In the genomic region with DNA sequence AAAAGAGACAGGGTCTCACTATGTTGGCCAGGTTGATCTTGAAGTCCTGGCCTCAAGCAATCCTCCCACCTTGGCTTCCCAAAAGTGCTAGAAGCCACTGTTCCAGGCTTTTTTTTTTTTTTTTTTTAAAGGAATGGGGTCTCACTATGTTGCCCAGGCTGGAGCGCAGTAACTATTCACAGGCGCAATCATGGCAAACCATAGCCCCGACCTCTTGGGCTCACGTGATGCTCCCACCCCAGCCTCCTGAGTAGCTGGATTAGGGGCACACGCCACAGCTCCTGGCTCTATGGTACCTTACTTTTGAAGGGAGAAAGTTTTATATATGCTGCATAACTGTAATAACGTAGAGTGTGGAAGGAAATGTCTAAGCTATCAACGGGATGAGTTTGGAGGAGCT, we compare ENCODE assay signal across 28 cellular contexts. TPM values are rescaled to one million over a fixed set of nuclear protein-coding genes. Genes with fewer than 3 reads are reported as not detected.
"Had no signal": no experiment of that assay in that cellular context is flagged by ENCODE, and none has a peak within 500 bp of the region (broad histone marks: within the 10 kb centered on the region; RNA-seq: fewer than 3 reads in every experiment).

No MANE protein-coding gene starts in this region.

- H3K9me3 Mint-ChIP-seq: activated CD4-positive, alpha-beta T cell treated with anti-CD3 and anti-CD28 coated beads, Interleukin-2, amount 10 ng/mL, durations not matched to agents 7 days and 5 days; activated naive CD4-positive, alpha-beta T cell treated with anti-CD3 and anti-CD28 coated beads, Interleukin-2, amount 50 U/mL, for 24 hours; activated naive CD8-positive, alpha-beta T cell treated with anti-CD3 and anti-CD28 coated beads, Interleukin-2, amount 10 ng/mL, durations not matched to agents 7 days and 5 days; central memory CD8-positive, alpha-beta T cell; T-helper 1 cell treated with Interleukin-12 subunit alpha and Interleukin-12 subunit beta and Interleukin-4 antibody, amounts not matched to agents 30 μg/mL and 1 μg/mL, for 36 hours; T-helper 2 cell treated with Interferon-gamma antibody and Interleukin-4, amounts not matched to agents 5 μg/mL and 100 μg/mL, for 36 hours had no signal

- H3K4me3 ChIP-seq: ascending aorta, cardiac muscle cell, SJSA1 had no signal

- H3K27me3 ChIP-seq: ascending aorta, cardiac muscle cell, SJSA1 had no signal

- H3K9ac ChIP-seq: SK-N-SH had no signal

- FAIRE-seq: RCC 7860, TTC549 had no signal

- H3K9me3 ChIP-seq: ascending aorta, SJSA1, SK-N-SH had no signal

- H3K27ac ChIP-seq: ascending aorta, SJSA1 had no signal

- H3K4me3 Mint-ChIP-seq: activated CD4-positive, alpha-beta T cell treated with anti-CD3 and anti-CD28 coated beads for 36 hours; activated CD4-positive, alpha-beta T cell treated with anti-CD3 and anti-CD28 coated beads, Interleukin-2, amount 10 ng/mL, durations not matched to agents 7 days and 5 days; activated naive CD4-positive, alpha-beta T cell treated with anti-CD3 and anti-CD28 coated beads, Interleukin-2, amount 50 U/mL, for 24 hours; activated naive CD8-positive, alpha-beta T cell treated with anti-CD3 and anti-CD28 coated beads, Interleukin-2, amount 10 ng/mL, durations not matched to agents 7 days and 5 days; central memory CD8-positive, alpha-beta T cell; T-helper 1 cell treated with Interleukin-12 subunit alpha and Interleukin-12 subunit beta and Interleukin-4 antibody, amounts not matched to agents 30 μg/mL and 1 μg/mL, for 36 hours; T-helper 2 cell treated with Interferon-gamma antibody and Interleukin-4, amounts not matched to agents 5 μg/mL and 100 μg/mL, for 36 hours had no signal

- ATAC-seq: activated CD4-positive, alpha-beta T cell treated with anti-CD3 and anti-CD28 coated beads for 36 hours; activated CD4-positive, CD25-positive, alpha-beta regulatory T cell treated with anti-CD3 and anti-CD28 coated beads, Interleukin-2, amount 50 U/mL, for 24 hours; PC-3 had no signal

- DNase-seq: activated CD4-positive, alpha-beta T cell treated with anti-CD3 and anti-CD28 coated beads for 36 hours; activated CD4-positive, alpha-beta T cell treated with anti-CD3 and anti-CD28 coated beads, Interleukin-2, amount 10 ng/mL, durations not matched to agents 7 days and 5 days; activated CD4-positive, alpha-beta T cell treated with anti-CD3 and anti-CD28 coated beads, Interleukin-2, amount 50 U/mL, for 48 hours; activated CD8-positive, alpha-beta memory T cell treated with anti-CD3 and anti-CD28 coated beads, Interleukin-2, amount 50 U/mL, for 4 hours; activated gamma-delta T cell; activated naive CD4-positive, alpha-beta T cell treated with Interleukin-2 at 50 U/mL for 16 hours; activated T-cell treated with anti-CD3 and anti-CD28 coated beads, Interleukin-2, amount 50 U/mL, for 48 hours; amygdala; NCI-H1105; NCI-H1417 treated with DMSO at 0.1 percent for 48 hours; NCI-H1930; NCI-H345; NCI-H524 treated with DMSO at 0.1 percent for 48 hours; NK-92 treated with Interleukin-12 subunit alpha and Interleukin-12 subunit beta, amount 100 ng/mL, for 24 hours; PC-3; SHP77; SK-N-SH had no signal

- H3K27ac Mint-ChIP-seq: activated CD4-positive, alpha-beta T cell treated with anti-CD3 and anti-CD28 coated beads for 36 hours; activated CD4-positive, alpha-beta T cell treated with anti-CD3 and anti-CD28 coated beads, Interleukin-2, amount 10 ng/mL, durations not matched to agents 7 days and 5 days; activated naive CD4-positive, alpha-beta T cell treated with anti-CD3 and anti-CD28 coated beads, Interleukin-2, amount 50 U/mL, for 24 hours; activated naive CD8-positive, alpha-beta T cell treated with anti-CD3 and anti-CD28 coated beads, Interleukin-2, amount 10 ng/mL, durations not matched to agents 7 days and 5 days; T-helper 1 cell treated with Interleukin-12 subunit alpha and Interleukin-12 subunit beta and Interleukin-4 antibody, amounts not matched to agents 30 μg/mL and 1 μg/mL, for 36 hours; T-helper 2 cell treated with Interferon-gamma antibody and Interleukin-4, amounts not matched to agents 5 μg/mL and 100 μg/mL, for 36 hours had no signal

- H3K4me1 ChIP-seq: ascending aorta had no signal

- H3K4me1 Mint-ChIP-seq: activated naive CD4-positive, alpha-beta T cell treated with anti-CD3 and anti-CD28 coated beads, Interleukin-2, amount 50 U/mL, for 24 hours had no signal

- H3K27me3 Mint-ChIP-seq: activated CD4-positive, alpha-beta T cell treated with anti-CD3 and anti-CD28 coated beads for 36 hours; activated naive CD4-positive, alpha-beta T cell treated with anti-CD3 and anti-CD28 coated beads, Interleukin-2, amount 50 U/mL, for 24 hours; activated naive CD8-positive, alpha-beta T cell treated with anti-CD3 and anti-CD28 coated beads, Interleukin-2, amount 10 ng/mL, durations not matched to agents 7 days and 5 days; central memory CD8-positive, alpha-beta T cell had no signal

RNA-seq across cellular contexts. Expression of a gene that starts 37.0 kb away (rescaled TPM):
- total RNA-seq: activated CD4-positive, alpha-beta T cell treated with anti-CD3 and anti-CD28 coated beads for 36 hours; activated CD4-positive, alpha-beta T cell treated with anti-CD3 and anti-CD28 coated beads, Interleukin-2, amount 10 ng/mL, durations not matched to agents 7 days and 5 days; activated naive CD8-positive, alpha-beta T cell treated with anti-CD3 and anti-CD28 coated beads, Interleukin-2, amount 10 ng/mL, durations not matched to agents 7 days and 5 days had no signal
